ENCODE assay signal across 12 cellular contexts in the genomic region with DNA sequence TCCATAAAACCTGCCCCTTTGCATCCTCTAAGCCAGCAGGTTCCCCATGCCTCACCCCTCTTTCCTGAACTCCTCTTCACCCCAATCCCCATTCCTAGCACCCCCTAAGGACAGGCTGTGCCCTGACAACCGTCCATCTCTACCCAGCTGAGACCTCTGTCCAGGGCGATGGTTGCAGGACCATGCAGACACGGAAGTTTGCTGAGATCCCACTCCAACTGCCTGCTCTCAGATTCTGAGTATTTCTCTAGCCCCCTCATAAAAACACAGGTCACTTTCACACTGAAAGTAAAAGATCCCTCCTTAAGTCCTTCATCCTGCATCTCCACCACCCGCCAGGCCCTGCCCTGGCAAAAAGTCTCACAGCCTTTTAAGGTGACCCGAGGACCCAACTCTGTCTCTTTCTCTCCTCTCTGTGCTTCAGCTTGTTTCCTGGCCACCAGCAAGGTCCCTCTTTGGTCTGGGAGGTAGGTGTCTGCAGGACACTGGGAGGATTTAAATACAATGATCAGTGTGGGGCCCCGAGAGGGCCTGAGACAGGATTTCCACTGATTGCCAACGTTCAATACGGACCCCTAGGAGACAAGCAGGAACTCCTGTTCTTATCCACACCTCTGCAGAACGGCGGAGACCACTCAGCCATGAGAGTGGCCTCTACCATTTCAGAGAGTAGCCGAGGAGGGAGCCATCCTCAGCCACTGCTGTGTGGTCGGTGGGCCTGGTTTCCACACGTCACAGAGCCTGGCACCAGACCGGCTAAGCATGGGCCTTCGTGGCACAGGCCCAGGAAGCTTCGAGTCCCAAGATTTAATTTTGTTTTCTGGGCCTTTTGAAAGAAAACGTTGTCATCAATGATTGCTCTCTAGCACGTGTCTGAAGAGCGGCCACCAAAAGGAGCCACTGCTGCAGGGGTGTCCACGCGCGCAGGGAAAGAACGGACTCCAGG. TPM values are rescaled to one million over a fixed set of nuclear protein-coding genes. Genes with fewer than 3 reads are reported as not detected.
DNase-seq lines count a peak whose midpoint lies in the region; ATAC-seq and TF ChIP-seq lines count a peak whose summit lies in the region.
"Had no signal": no experiment of that assay in that cellular context is flagged by ENCODE, and none has a peak within 500 bp of the region (broad histone marks: within the 10 kb centered on the region; RNA-seq: fewer than 3 reads in every experiment).

No MANE protein-coding gene starts in this region.

- no peaks in the 10 kb centered on the region for H3K9me3 ChIP-seq in NT2/D1 (ENCODE audit: insufficient read depth, low read length)

- no peaks in the 10 kb centered on the region for H3K27me3 ChIP-seq in NT2/D1 (ENCODE audit: insufficient read depth, insufficient read length)

- H3K9me3 Mint-ChIP-seq in T-helper 2 cell treated with Interferon-gamma antibody and Interleukin-4, amounts not matched to agents 5 μg/mL and 100 μg/mL, for 36 hours, result no peaks in the 10 kb centered on the region
- no peaks in the 10 kb centered on the region for H3K9me3 Mint-ChIP-seq in progenitor cell of endocrine pancreas (ENCODE audit: low read depth)
- H3K9me3 Mint-ChIP-seq: central memory CD8-positive, alpha-beta T cell had no signal

- H3K4me3 ChIP-seq in NT2/D1 (ENCODE audit: insufficient read length, low read depth), result no peak overlapping the region

- no peak for ATAC-seq in GM18861 (IDR thresholded peaks at IDR 0.05; ENCODE audit: unreplicated experiment)
- ATAC-seq: Panc1 had no signal

- peaks cover 25% of the 10 kb centered on the region for H3K4me1 Mint-ChIP-seq in T-helper 2 cell treated with Interferon-gamma antibody and Interleukin-4, amounts not matched to agents 5 μg/mL and 100 μg/mL, for 36 hours (ENCODE audit: low read depth)
- peaks cover 27% of the 10 kb centered on the region for H3K4me1 Mint-ChIP-seq in progenitor cell of endocrine pancreas (ENCODE audit: low read depth)

- peak overlapping the region; percentile 63 for H3K4me3 Mint-ChIP-seq in T-helper 2 cell treated with Interferon-gamma antibody and Interleukin-4, amounts not matched to agents 5 μg/mL and 100 μg/mL, for 36 hours
- no peak overlapping the region for H3K4me3 Mint-ChIP-seq in progenitor cell of endocrine pancreas (ENCODE audit: low read depth)
- H3K4me3 Mint-ChIP-seq: central memory CD8-positive, alpha-beta T cell had no signal

- no peak for TF ChIP-seq CTCF in progenitor cell of endocrine pancreas (IDR thresholded peaks at IDR 0.05; ENCODE audit: unreplicated experiment)

- H3K36me3 Mint-ChIP-seq in T-helper 2 cell treated with Interferon-gamma antibody and Interleukin-4, amounts not matched to agents 5 μg/mL and 100 μg/mL, for 36 hours (ENCODE audit: low read depth), result no peaks in the 10 kb centered on the region
- no peaks in the 10 kb centered on the region for H3K36me3 Mint-ChIP-seq in progenitor cell of endocrine pancreas (ENCODE audit: insufficient read depth)

- H3K27me3 Mint-ChIP-seq in T-helper 2 cell treated with Interferon-gamma antibody and Interleukin-4, amounts not matched to agents 5 μg/mL and 100 μg/mL, for 36 hours (ENCODE audit: low read depth), result no peaks in the 10 kb centered on the region
- peaks cover 13% of the 10 kb centered on the region for H3K27me3 Mint-ChIP-seq in progenitor cell of endocrine pancreas

- peaks cover 2% of the 10 kb centered on the region for H3K4me1 ChIP-seq in NT2/D1 (ENCODE audit: insufficient read depth, insufficient read length)

- DNase-seq in T-helper 2 cell treated with Interferon-gamma antibody and Interleukin-4, amounts not matched to agents 5 μg/mL and 100 μg/mL, for 36 hours (ENCODE audit: low spot score), result no peak
- no peak for DNase-seq in T-helper 2 cell
- DNase-seq in NT2/D1 (ENCODE audit: low read depth, low spot score), result no peak
- DNase-seq in epithelial cell of prostate (ENCODE audit: low read depth, low spot score), result no peak
- no peak for DNase-seq in progenitor cell of endocrine pancreas (ENCODE audit: low spot score, unreplicated experiment)
- no peak for DNase-seq in hippocampal formation (lab: John Stamatoyannopoulos, UW)
- no peak for DNase-seq in NCI-H524 (lab: John Stamatoyannopoulos, UW)
- DNase-seq: retina had no signal

- peak overlapping the region; percentile 100 for H3K27ac ChIP-seq in epithelial cell of prostate

- H3K36me3 ChIP-seq in NT2/D1 (ENCODE audit: insufficient read depth, insufficient read length, low read length), result no peaks in the 10 kb centered on the region

- H3K9ac ChIP-seq in NT2/D1 (ENCODE audit: insufficient read length, low read depth), result peak overlapping the region; percentile 50

- peak overlapping the region; percentile 67 for H3K27ac Mint-ChIP-seq in T-helper 2 cell treated with Interferon-gamma antibody and Interleukin-4, amounts not matched to agents 5 μg/mL and 100 μg/mL, for 36 hours
- peak overlapping the region; percentile 3 for H3K27ac Mint-ChIP-seq in progenitor cell of endocrine pancreas

RNA-seq across cellular contexts. Expression of a gene that starts 27.9 kb away (rescaled TPM):
- not detected in 2 replicates for total RNA-seq in progenitor cell of endocrine pancreas
- total RNA-seq: subcutaneous adipose tissue had no signal

RNA-seq across cellular contexts. Expression of a gene that starts 53.3 kb away (rescaled TPM):
- not detected in 2 replicates for total RNA-seq in progenitor cell of endocrine pancreas
- total RNA-seq: subcutaneous adipose tissue had no signal
